ENCODE assay signal across 26 cellular contexts in the genomic region with DNA sequence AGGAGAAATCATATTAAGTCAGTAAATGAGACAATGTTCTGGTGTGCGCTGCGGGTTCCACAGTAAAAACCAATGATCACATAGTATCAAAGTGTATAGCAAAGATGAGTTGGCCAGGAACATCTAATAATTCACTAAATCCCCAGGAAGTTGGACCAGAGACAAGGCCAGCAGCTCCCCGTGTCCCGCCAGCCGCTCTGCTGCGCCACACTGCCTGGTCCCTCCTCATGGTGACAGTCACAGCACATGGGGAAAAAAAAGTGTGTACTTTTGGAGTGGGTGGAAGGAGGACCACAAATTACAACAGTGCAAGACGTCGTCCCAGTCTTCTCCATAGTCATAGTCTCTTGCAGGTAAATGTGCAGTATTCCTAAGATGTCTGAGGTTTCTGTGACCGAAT.
DNase-seq lines count a peak whose midpoint lies in the region; ATAC-seq, FAIRE-seq and TF ChIP-seq lines count a peak whose summit lies in the region.
"Had no signal": no experiment of that assay in that cellular context is flagged by ENCODE, and none has a peak within 500 bp of the region (broad histone marks: within the 10 kb centered on the region; RNA-seq: fewer than 3 reads in every experiment).

No MANE protein-coding gene starts in this region.

- DNase-seq in MM.1S (no peak), H1 (ENCODE audit: low read depth in 1 of 2, low spot score in 2 of 2) (no peak), HAP-1 (ENCODE audit: low spot score in 2 of 2) (no peak), kidney glomerular epithelial cell (lab: John Stamatoyannopoulos, UW) (no peak), cerebellar nuclear complex (lab: John Stamatoyannopoulos, UW) (no peak)
- DNase-seq: AML-193; CD4-positive, alpha-beta memory T cell; CD4-positive, CD25-positive, alpha-beta regulatory T cell; CD8-positive, alpha-beta memory T cell; COR-L47; DMS 273 treated with DMSO at 0.1 percent for 48 hours; DMS153; DMS53; DMS79; DND-41; EL; GDM1 had no signal

- no peak for TF ChIP-seq POLR2A in H1 (IDR thresholded peaks at IDR 0.05; ENCODE audit: control extremely low read depth in 1 of 2, low read depth in 2 of 2, low read length in 2 of 2)

- H3K4me2 ChIP-seq in MM.1S (ENCODE audit: low read depth, low read length), result peak overlapping the region; percentile 16; the same call in 1 of the 2 replicates
- H3K4me2 ChIP-seq in H1 (ENCODE audit: insufficient read depth in 1 of 2, low read depth in 2 of 2, low read length in 2 of 2), result no peak overlapping the region
- H3K4me2 ChIP-seq: A549; BLaER1 treated with 17β-estradiol and CSF1 and Interleukin-3, amounts not matched to agents 10 nM and 100 nM had no signal

- H3K9ac ChIP-seq in MM.1S (ENCODE audit: low read length) (peak overlapping the region; percentile 18; the same call in 1 of the 2 replicates), H1 (replicated peaks in 1 of 4; ENCODE audit: extremely low read depth in 1 of 4, low read depth in 3 of 4, low read length in 3 of 4) (no peak overlapping the region)
- H3K9ac ChIP-seq: BLaER1 treated with 17β-estradiol and CSF1 and Interleukin-3, amounts not matched to agents 10 nM and 100 nM had no signal

- WGBS in H1 (ENCODE audit: extremely low coverage in 1 of 2, insufficient coverage in 1 of 2, insufficient read length in 1 of 2, insufficient replicate concordance in 2 of 2, low coverage in 1 of 2, low lambda C conversion rate in 2 of 2, missing lambda C conversion rate in 1 of 2), 2 experiments, result 91% methylated on average over 9 of the region's 9 CpGs; no CpG with 5 or more reads in 1 of the 2 experiments

- no peaks in the 10 kb centered on the region for H3K9me2 ChIP-seq in MM.1S (replicated peaks; ENCODE audit: insufficient read depth, low read length)

- no peaks in the 10 kb centered on the region for H4K20me1 ChIP-seq in MM.1S (ENCODE audit: insufficient read depth, low read length)
- no peaks in the 10 kb centered on the region for H4K20me1 ChIP-seq in H1 (replicated peaks in 1 of 2; ENCODE audit: control insufficient read depth in 1 of 2, insufficient read depth in 2 of 2, low read length in 2 of 2)
- H4K20me1 ChIP-seq: BLaER1 treated with 17β-estradiol and CSF1 and Interleukin-3, amounts not matched to agents 10 nM and 100 nM had no signal

- H3K27ac ChIP-seq in C4-2B (peak overlapping the region; percentile 40), MM.1S (ENCODE audit: low read length) (no peak overlapping the region), VCaP (peak overlapping the region; percentile 92), H1 (ENCODE audit: low read depth, low read length) (no peak overlapping the region)
- H3K27ac ChIP-seq: 22Rv1; A549; BLaER1 treated with 17β-estradiol and CSF1 and Interleukin-3, amounts not matched to agents 10 nM and 100 nM had no signal

- no peaks in the 10 kb centered on the region for H3K23me2 ChIP-seq in H1 (ENCODE audit: low read depth, low read length)

- H2AFZ ChIP-seq in MM.1S (ENCODE audit: low read length), result peak overlapping the region; percentile 26
- no peak overlapping the region for H2AFZ ChIP-seq in H1 (ENCODE audit: low read length)

- H3K14ac ChIP-seq in H1 (ENCODE audit: insufficient read length), result no peak overlapping the region

- no peak overlapping the region for H2BK15ac ChIP-seq in H1 (ENCODE audit: low read length)

- H3K4me3 ChIP-seq in MM.1S (ENCODE audit: low read length) (peak overlapping the region; percentile 42), H1 (ENCODE audit: extremely low read depth in 1 of 4, insufficient read depth in 2 of 4, low read depth in 3 of 4, low read length in 4 of 4) (no peak overlapping the region), HAP-1 (no peak overlapping the region)
- H3K4me3 ChIP-seq: A549; BLaER1 treated with 17β-estradiol and CSF1 and Interleukin-3, amounts not matched to agents 10 nM and 100 nM; GM12878 had no signal

- no peak overlapping the region for H4K91ac ChIP-seq in H1 (replicated peaks; ENCODE audit: insufficient read length, low read length)

- no peak overlapping the region for H2BK120ac ChIP-seq in H1 (replicated peaks; ENCODE audit: low read depth, low read length)

- H2AK5ac ChIP-seq in H1 (ENCODE audit: low read depth, low read length), result no peak overlapping the region

- no peak overlapping the region for H2BK20ac ChIP-seq in H1 (ENCODE audit: low read length)

- ATAC-seq in HG02885 (IDR thresholded peaks at IDR 0.05; ENCODE audit: poor library complexity, unreplicated experiment), result no peak
- ATAC-seq: A549, GM12878 had no signal

- H3K18ac ChIP-seq in H1 (ENCODE audit: extremely low read depth, low read length), result no peak overlapping the region

- H3K79me2 ChIP-seq in MM.1S (ENCODE audit: low read length) (no peaks in the 10 kb centered on the region), H1 (ENCODE audit: control insufficient read depth in 1 of 2, insufficient read depth in 2 of 2, low read length in 2 of 2) (no peaks in the 10 kb centered on the region)

- TF ChIP-seq CTCF in C4-2B (conservative IDR thresholded peaks at IDR 0.05) (peak; percentile 31; the same call in 1 of the 2 replicates), MM.1S (IDR thresholded peaks at IDR 0.05; ENCODE audit: low read length) (no peak), VCaP (conservative IDR thresholded peaks at IDR 0.05) (peak; percentile 18; the same call in 1 of the 2 replicates), H1 (IDR thresholded peaks at IDR 0.05; ENCODE audit: control extremely low read depth in 1 of 3, insufficient read depth in 1 of 3, low read depth in 1 of 3, low read length in 3 of 3) (no peak)

- no peak overlapping the region for H2BK5ac ChIP-seq in H1 (ENCODE audit: low read depth, low read length)

- H2BK12ac ChIP-seq in H1 (ENCODE audit: low read depth, low read length), result no peak overlapping the region

- no peaks in the 10 kb centered on the region; the same call in 1 of the 2 replicates for H3K79me1 ChIP-seq in H1 (ENCODE audit: low read depth, low read length)

- no peak for TF ChIP-seq EP300 in H1 (IDR thresholded peaks at IDR 0.05; ENCODE audit: borderline replicate concordance in 1 of 2, low read depth in 2 of 2, low read length in 2 of 2)

- H4K8ac ChIP-seq in H1 (ENCODE audit: extremely low read depth, insufficient read depth, low read length), result peak overlapping the region; percentile 83; the same call in 1 of the 2 replicates

- no peaks in the 10 kb centered on the region for H3K9me3 ChIP-seq in MM.1S (replicated peaks; ENCODE audit: insufficient read depth, low read length)
- no peaks in the 10 kb centered on the region for H3K9me3 ChIP-seq in H1 (ENCODE audit: insufficient read depth in 2 of 2, low read depth in 1 of 2, low read length in 1 of 2)
- H3K9me3 ChIP-seq in HAP-1, result no peaks in the 10 kb centered on the region
- H3K9me3 ChIP-seq: BLaER1 treated with 17β-estradiol and CSF1 and Interleukin-3, amounts not matched to agents 10 nM and 100 nM had no signal

- H3K36me3 ChIP-seq in MM.1S (replicated peaks; ENCODE audit: insufficient read depth, low read length) (no peaks in the 10 kb centered on the region), H1 (ENCODE audit: control insufficient read depth in 2 of 4, insufficient read depth in 4 of 4, low read length in 3 of 4) (no peaks in the 10 kb centered on the region), HAP-1 (replicated peaks) (no peaks in the 10 kb centered on the region)
- H3K36me3 ChIP-seq: BLaER1 treated with 17β-estradiol and CSF1 and Interleukin-3, amounts not matched to agents 10 nM and 100 nM had no signal

- CTCF ChIA-PET in H1 (lab: Charles Lee; ENCODE audit: partially characterized antibody), result no interaction called here

- in situ Hi-C loops in HAP-1 (cut with MboI; ENCODE audit: low sequenced_read_pairs), result no loop called here

- H3K4me1 ChIP-seq in MM.1S (ENCODE audit: low read length) (no peaks in the 10 kb centered on the region), H1 (replicated peaks in 1 of 4; ENCODE audit: control insufficient read depth in 3 of 4, insufficient read depth in 4 of 4, low read length in 3 of 4) (no peaks in the 10 kb centered on the region), HAP-1 (no peaks in the 10 kb centered on the region)
- H3K4me1 ChIP-seq: A549; BLaER1 treated with 17β-estradiol and CSF1 and Interleukin-3, amounts not matched to agents 10 nM and 100 nM had no signal

- POLR2A ChIA-PET in H1 (lab: Charles Lee; ENCODE audit: partially characterized antibody), result no interaction called here

- H3K27me3 ChIP-seq in MM.1S (replicated peaks; ENCODE audit: insufficient read depth, low read length) (no peaks in the 10 kb centered on the region), H1 (replicated peaks in 1 of 4; ENCODE audit: control insufficient read depth in 3 of 4, extremely low read depth in 1 of 4, insufficient read depth in 3 of 4, low read length in 3 of 4) (no peaks in the 10 kb centered on the region), HAP-1 (ENCODE audit: low read depth) (no peaks in the 10 kb centered on the region)
- H3K27me3 ChIP-seq: BLaER1 treated with 17β-estradiol and CSF1 and Interleukin-3, amounts not matched to agents 10 nM and 100 nM had no signal

- FAIRE-seq in H1 (lab: Jason Lieb, UNC), result no peak
- FAIRE-seq: A549, GM12878, GM12892, GM18507 had no signal

- H3K4ac ChIP-seq in H1 (replicated peaks; ENCODE audit: insufficient read length, low read depth, low read length), result no peak overlapping the region

- TF ChIP-seq RAD21 in H1 (IDR thresholded peaks at IDR 0.05 in 1 of 2, conservative IDR thresholded peaks at IDR 0.05 in 1 of 2; ENCODE audit: low read depth in 2 of 2, low read length in 2 of 2), result no peak

- no peak overlapping the region for H3K56ac ChIP-seq in H1 (replicated peaks; ENCODE audit: insufficient read length, low read depth, low read length)

- H3K23ac ChIP-seq in H1 (ENCODE audit: insufficient read length), result no peak overlapping the region

- H4K5ac ChIP-seq in H1 (ENCODE audit: insufficient read length, low read depth, low read length), result no peak overlapping the region

- H3F3A ChIP-seq in MM.1S (ENCODE audit: insufficient read depth, low read length), result no peaks in the 10 kb centered on the region

TF ChIP-seq in H1, 55 proteins besides CTCF, POLR2A, EP300 and RAD21 (continues in another document):
- no peak for TF ChIP-seq BCL11A (IDR thresholded peaks at IDR 0.05; ENCODE audit: low read depth in 2 of 2, low read length in 2 of 2)
- no peak for TF ChIP-seq SAP30 (IDR thresholded peaks at IDR 0.05; ENCODE audit: insufficient read depth, insufficient replicate concordance, low read length)
- TF ChIP-seq ASH2L (IDR thresholded peaks at IDR 0.05; ENCODE audit: low read length), result no peak
- TF ChIP-seq SUZ12 (IDR thresholded peaks at IDR 0.05; ENCODE audit: low read length), result no peak
- no peak for TF ChIP-seq MAFK (IDR thresholded peaks at IDR 0.05; ENCODE audit: low read depth, low read length)
- no peak for TF ChIP-seq GABPA (IDR thresholded peaks at IDR 0.05; ENCODE audit: borderline replicate concordance, insufficient read depth, low read length)
- no peak for TF ChIP-seq TBP (IDR thresholded peaks at IDR 0.05; ENCODE audit: low read depth, low read length)
- TF ChIP-seq EGR1 (IDR thresholded peaks at IDR 0.05; ENCODE audit: borderline replicate concordance, low read depth, low read length), result no peak
- no peak for TF ChIP-seq HDAC2 (IDR thresholded peaks at IDR 0.05; ENCODE audit: borderline replicate concordance in 1 of 2, low read depth in 2 of 2, low read length in 2 of 2)
- no peak for TF ChIP-seq RBBP5 (IDR thresholded peaks at IDR 0.05; ENCODE audit: borderline replicate concordance, low read depth, low read length)
- no peak for TF ChIP-seq SIX5 (IDR thresholded peaks at IDR 0.05; ENCODE audit: low read depth, low read length)

Comparison
In these comparisons a context has a peak if more than half of its experiments do, and no peak if none do; other contexts are left out.
1. H3K27ac ChIP-seq: peak in C4-2B (single experiment) and VCaP (single experiment); none in MM.1S (single experiment) and H1 (single experiment).
2. CTCF ChIP-seq: peak in C4-2B (single experiment) and VCaP (single experiment); none in MM.1S (single experiment) and H1 (0 of 3).